Comparison of ENCODE assay signal across 14 cellular contexts in the genomic region with DNA sequence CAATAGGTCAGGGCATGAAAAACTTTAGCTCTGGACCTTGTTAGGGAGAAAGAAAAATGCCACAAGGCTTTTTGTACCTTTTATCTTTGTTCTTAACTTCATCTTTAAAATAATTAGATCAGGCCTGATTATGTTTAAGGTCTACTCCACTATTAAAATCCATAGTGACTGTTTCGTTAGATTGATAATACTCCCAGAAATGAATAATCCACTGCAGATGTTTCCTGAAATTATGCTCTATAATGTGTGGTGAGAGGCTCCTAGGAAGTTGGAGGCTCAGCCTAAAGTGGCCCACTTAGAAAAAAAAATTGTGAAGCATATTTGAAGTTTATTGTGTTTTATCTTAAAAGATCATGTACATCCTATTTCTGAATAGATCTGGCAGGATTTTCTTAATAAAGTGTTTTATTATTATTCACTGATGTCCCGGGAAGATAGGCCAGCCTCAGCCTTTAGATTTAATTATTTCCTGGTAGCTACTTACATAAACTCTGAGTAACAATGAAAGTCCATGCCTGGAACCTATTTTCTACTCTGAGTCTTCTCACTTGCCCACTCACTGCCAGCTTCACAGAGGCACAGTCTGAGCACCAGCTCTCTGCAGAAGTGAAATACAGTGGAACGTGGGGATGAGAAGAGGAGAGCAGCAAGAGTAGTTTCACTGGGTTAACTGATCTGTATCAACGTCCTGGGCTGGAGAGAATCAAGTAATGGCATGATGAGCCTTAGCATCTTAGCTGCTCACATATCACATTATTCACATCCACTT.
DNase-seq lines count a peak whose midpoint lies in the region; ATAC-seq, FAIRE-seq and TF ChIP-seq lines count a peak whose summit lies in the region.
"Had no signal": no experiment of that assay in that cellular context is flagged by ENCODE, and none has a peak within 500 bp of the region (broad histone marks: within the 10 kb centered on the region; RNA-seq: fewer than 3 reads in every experiment).

No MANE protein-coding gene starts in this region.

- no peak for ATAC-seq in GM21825 (IDR thresholded peaks at IDR 0.05; ENCODE audit: unreplicated experiment)

- H3K27me3 ChIP-seq in OCI-LY3 (ENCODE audit: low read depth, low read length): no peaks in the 10 kb centered on the region

- TF ChIP-seq CTCF in GM10248 (IDR thresholded peaks at IDR 0.05; ENCODE audit: control extremely low read depth, extremely low read depth, low read depth, missing control alignments): no peak
- no peak for TF ChIP-seq CTCF in OCI-LY3 (IDR thresholded peaks at IDR 0.05; ENCODE audit: low read depth, low read length)
- no peak for TF ChIP-seq CTCF in endothelial cell (IDR thresholded peaks at IDR 0.05; ENCODE audit: unreplicated experiment)

- H3K36me3 Mint-ChIP-seq in endothelial cell (ENCODE audit: low read depth, unreplicated experiment): no peaks in the 10 kb centered on the region

- peaks cover 43% of the 10 kb centered on the region for H3K4me1 ChIP-seq in OCI-LY3 (ENCODE audit: low read length)

- CTCF ChIA-PET in GM10248 (lab: Yijun Ruan, JAX): interaction anchor here (0.6 to 1.3 kb wide), 6 partner anchors 11 to 61 kb away, joined by 3 to 4 read pairs (median 3); no protein-coding TSS in a partner anchor

- H3K4me2 ChIP-seq in OCI-LY3 (ENCODE audit: low read length): peak overlapping the region; percentile 53

- POLR2A ChIA-PET in GM10248 (lab: Yijun Ruan, JAX): no interaction called here

- no peaks in the 10 kb centered on the region for H3K36me3 ChIP-seq in OCI-LY3 (replicated peaks; ENCODE audit: low read depth, low read length)
- H3K36me3 ChIP-seq: MG63 had no signal

- no peaks in the 10 kb centered on the region for H4K20me1 ChIP-seq in OCI-LY3 (ENCODE audit: insufficient read depth, low read length)

- DNase-seq in GM10248 (ENCODE audit: extremely low spot score) (peak; percentile 21), GM19239 (ENCODE audit: insufficient read length, low spot score) (no peak), endothelial cell (ENCODE audit: low spot score) (no peak), HPDE6-E6E7 (ENCODE audit: extremely low spot score) (no peak), NOMO-1 treated with dmso at 0.1 percent for 144 hours (lab: John Stamatoyannopoulos, UW; ENCODE audit: unreplicated experiment) (no peak)
- DNase-seq in activated CD4-positive, CD25-positive, alpha-beta regulatory T cell (lab: John Stamatoyannopoulos, UW): no peak
- DNase-seq: Calu3, H9, MG63, NCI-H526 treated with DMSO at 0.1 percent for 48 hours had no signal

- H3K79me2 ChIP-seq in OCI-LY3 (ENCODE audit: low read length): no peaks in the 10 kb centered on the region

- no peaks in the 10 kb centered on the region for H3K27me3 Mint-ChIP-seq in endothelial cell (ENCODE audit: unreplicated experiment)

- H3K27ac Mint-ChIP-seq in endothelial cell (ENCODE audit: unreplicated experiment): peak overlapping the region; percentile 33
- H3K27ac Mint-ChIP-seq: H9 had no signal

- no peak overlapping the region for H3K4me3 ChIP-seq in OCI-LY3 (ENCODE audit: low read length)
- H3K4me3 ChIP-seq: MG63 had no signal

- no peaks in the 10 kb centered on the region for H3K9me3 Mint-ChIP-seq in endothelial cell (ENCODE audit: unreplicated experiment)
- H3K9me3 Mint-ChIP-seq: H9, neural crest cell had no signal

- FAIRE-seq in GM19239 (lab: Jason Lieb, UNC): peak; percentile 58
- FAIRE-seq: keratinocyte had no signal

- H3K9me3 ChIP-seq in OCI-LY3 (ENCODE audit: insufficient read depth, low read length): no peaks in the 10 kb centered on the region
- H3K9me3 ChIP-seq: MG63 had no signal

- no peak overlapping the region for H3K4me3 Mint-ChIP-seq in endothelial cell (ENCODE audit: unreplicated experiment)
- H3K4me3 Mint-ChIP-seq: H9, neural crest cell had no signal

- H3K4me1 Mint-ChIP-seq in endothelial cell (ENCODE audit: unreplicated experiment): peaks cover 8% of the 10 kb centered on the region

- H2AFZ ChIP-seq in OCI-LY3 (ENCODE audit: low read depth, low read length): 0 out of 2 replicates have a peak overlapping the region, but pooled peaks have one; percentile 44

- H3K9ac ChIP-seq in OCI-LY3 (ENCODE audit: low read length): 0 out of 2 replicates have a peak overlapping the region, but pooled peaks have one; percentile 25

- peak overlapping the region; percentile 58 for H3K27ac ChIP-seq in OCI-LY3 (ENCODE audit: low read length)
